In genomic region chr12:104490850-104491249, GRCh38 we compare ENCODE assay signal across 12 cellular contexts. TPM values are rescaled to one million over a fixed set of nuclear protein-coding genes. Genes with fewer than 3 reads are reported as not detected.
A peak's percentile ranks its signal among the peaks of the same experiment; 100 is the strongest.
DNase-seq lines count a peak whose midpoint lies in the region; ATAC-seq and TF ChIP-seq lines count a peak whose summit lies in the region.
"Had no signal": no experiment of that assay in that cellular context is flagged by ENCODE, and none has a peak within 500 bp of the region (broad histone marks: within the 10 kb centered on the region; RNA-seq: fewer than 3 reads in every experiment).

No MANE protein-coding gene starts in this region.

- H3K9me3 ChIP-seq in DND-41 (ENCODE audit: insufficient read depth, low read length, severe bottlenecking): no peaks in the 10 kb centered on the region
- H3K9me3 ChIP-seq: suprapubic skin had no signal

- peak overlapping the region; percentile 55 for H3K4me2 ChIP-seq in DND-41 (ENCODE audit: insufficient read depth, low read length)

- H3K27me3 ChIP-seq in DND-41 (ENCODE audit: insufficient read depth, low read length, poor library complexity): no peaks in the 10 kb centered on the region
- H3K27me3 ChIP-seq: dorsolateral prefrontal cortex, suprapubic skin had no signal

- peaks cover 85% of the 10 kb centered on the region for H3K4me1 Mint-ChIP-seq in central memory CD8-positive, alpha-beta T cell
- H3K4me1 Mint-ChIP-seq in chondrocyte (ENCODE audit: low read depth) (peaks cover 31% of the 10 kb centered on the region), osteocyte (ENCODE audit: unreplicated experiment) (peaks cover 24% of the 10 kb centered on the region)

- peak overlapping the region; percentile 87 for H3K27ac Mint-ChIP-seq in central memory CD8-positive, alpha-beta T cell (ENCODE audit: low read depth)
- H3K27ac Mint-ChIP-seq in chondrocyte (ENCODE audit: unreplicated experiment): no peak overlapping the region
- H3K27ac Mint-ChIP-seq in osteocyte (ENCODE audit: unreplicated experiment): no peak overlapping the region
- H3K27ac Mint-ChIP-seq: HFFc6 had no signal

- H3K27me3 Mint-ChIP-seq in central memory CD8-positive, alpha-beta T cell: no peaks in the 10 kb centered on the region
- H3K27me3 Mint-ChIP-seq in chondrocyte (ENCODE audit: low read depth) (no peaks in the 10 kb centered on the region), osteocyte (ENCODE audit: unreplicated experiment) (no peaks in the 10 kb centered on the region)

- TF ChIP-seq CTCF in DND-41 (IDR thresholded peaks at IDR 0.05; ENCODE audit: borderline replicate concordance, extremely low read depth, low read length, poor library complexity, severe bottlenecking) (no peak), chondrocyte (IDR thresholded peaks at IDR 0.05) (no peak), osteocyte (IDR thresholded peaks at IDR 0.05) (no peak)

- no peaks in the 10 kb centered on the region for H3K9me3 Mint-ChIP-seq in central memory CD8-positive, alpha-beta T cell
- no peaks in the 10 kb centered on the region for H3K9me3 Mint-ChIP-seq in chondrocyte (ENCODE audit: low read depth)
- H3K9me3 Mint-ChIP-seq in osteocyte (ENCODE audit: unreplicated experiment): no peaks in the 10 kb centered on the region
- H3K9me3 Mint-ChIP-seq: HFFc6 had no signal

- ATAC-seq in DND-41 (ENCODE audit: insufficient read depth, low read depth) (peak; percentile 75), HG03108 (IDR thresholded peaks at IDR 0.05; ENCODE audit: unreplicated experiment) (peak; percentile 35)
- peak; percentile 3 for ATAC-seq in central memory CD8-positive, alpha-beta T cell (replicated peaks; ENCODE audit: extremely low read depth, poor library complexity, severe bottlenecking)
- ATAC-seq: sciatic nerve, SK-N-SH treated with all-trans-retinoic acid at 6 μM for 48 hours had no signal

- peaks cover 99% of the 10 kb centered on the region for H3K79me2 ChIP-seq in DND-41 (ENCODE audit: insufficient read depth, low read length)

- no peak overlapping the region for H2AFZ ChIP-seq in DND-41 (ENCODE audit: low read depth, low read length)

- H4K20me1 ChIP-seq in DND-41 (ENCODE audit: insufficient read depth, low read length): peaks cover 49% of the 10 kb centered on the region

- H3K9ac ChIP-seq in DND-41 (ENCODE audit: low read depth, low read length): peak overlapping the region; percentile 42

- DNase-seq in DND-41: peak; percentile 65
- peak; percentile 54 for DNase-seq in NCI-H510A (lab: John Stamatoyannopoulos, UW)
- DNase-seq in central memory CD8-positive, alpha-beta T cell (ENCODE audit: low spot score in 2 of 2): no peak
- no peak for DNase-seq in chondrocyte (ENCODE audit: low spot score)
- no peak for DNase-seq in osteocyte (ENCODE audit: extremely low spot score, unreplicated experiment)
- DNase-seq in kidney glomerular epithelial cell (lab: John Stamatoyannopoulos, UW): no peak
- DNase-seq: dorsolateral prefrontal cortex, HFFc6 had no signal

- H3K4me1 ChIP-seq in DND-41 (ENCODE audit: insufficient read depth, low read length): peaks cover 100% of the 10 kb centered on the region

- peak overlapping the region; percentile 14 for H3K4me3 Mint-ChIP-seq in central memory CD8-positive, alpha-beta T cell
- no peak overlapping the region for H3K4me3 Mint-ChIP-seq in chondrocyte (ENCODE audit: unreplicated experiment)
- no peak overlapping the region for H3K4me3 Mint-ChIP-seq in osteocyte (ENCODE audit: unreplicated experiment)
- H3K4me3 Mint-ChIP-seq: HFFc6 had no signal

- H3K27ac ChIP-seq in DND-41 (ENCODE audit: low read length): peak overlapping the region; percentile 84
- H3K27ac ChIP-seq: dorsolateral prefrontal cortex, suprapubic skin had no signal

- peaks cover 63% of the 10 kb centered on the region for H3K36me3 ChIP-seq in DND-41 (ENCODE audit: insufficient read depth, low read length)
- H3K36me3 ChIP-seq: suprapubic skin had no signal

- peaks cover 7% of the 10 kb centered on the region for H3K36me3 Mint-ChIP-seq in central memory CD8-positive, alpha-beta T cell (ENCODE audit: insufficient read depth)
- H3K36me3 Mint-ChIP-seq in chondrocyte (ENCODE audit: low read depth) (no peaks in the 10 kb centered on the region), osteocyte (ENCODE audit: unreplicated experiment) (peaks cover 2% of the 10 kb centered on the region)

- no peak overlapping the region for H3K4me3 ChIP-seq in DND-41 (ENCODE audit: low read depth in 1 of 2, low read length in 2 of 2)
- H3K4me3 ChIP-seq: dorsolateral prefrontal cortex, suprapubic skin had no signal

RNA-seq across cellular contexts. Expression of gene CHST11, which starts 34.1 kb away (rescaled TPM):
- 5.3 to 9.1 TPM (median 6.2 TPM) in 3 replicates for total RNA-seq in chondrocyte
- total RNA-seq in osteocyte: 7.5 and 8.2 TPM in 2 replicates

Comparison
In these comparisons a context has a peak if more than half of its experiments do, and no peak if none do; other contexts are left out.
1. ATAC-seq: peak in every context shown above with its lines; median percentile 75 in DND-41; 35 in HG03108; 3 in central memory CD8-positive, alpha-beta T cell.
2. DNase-seq: peak in DND-41 (single experiment) and NCI-H510A (single experiment); none in central memory CD8-positive, alpha-beta T cell (0 of 2), chondrocyte (single experiment), osteocyte (single experiment) and kidney glomerular epithelial cell (single experiment).